ENCODE assay signal across 30 cellular contexts in the genomic region with DNA sequence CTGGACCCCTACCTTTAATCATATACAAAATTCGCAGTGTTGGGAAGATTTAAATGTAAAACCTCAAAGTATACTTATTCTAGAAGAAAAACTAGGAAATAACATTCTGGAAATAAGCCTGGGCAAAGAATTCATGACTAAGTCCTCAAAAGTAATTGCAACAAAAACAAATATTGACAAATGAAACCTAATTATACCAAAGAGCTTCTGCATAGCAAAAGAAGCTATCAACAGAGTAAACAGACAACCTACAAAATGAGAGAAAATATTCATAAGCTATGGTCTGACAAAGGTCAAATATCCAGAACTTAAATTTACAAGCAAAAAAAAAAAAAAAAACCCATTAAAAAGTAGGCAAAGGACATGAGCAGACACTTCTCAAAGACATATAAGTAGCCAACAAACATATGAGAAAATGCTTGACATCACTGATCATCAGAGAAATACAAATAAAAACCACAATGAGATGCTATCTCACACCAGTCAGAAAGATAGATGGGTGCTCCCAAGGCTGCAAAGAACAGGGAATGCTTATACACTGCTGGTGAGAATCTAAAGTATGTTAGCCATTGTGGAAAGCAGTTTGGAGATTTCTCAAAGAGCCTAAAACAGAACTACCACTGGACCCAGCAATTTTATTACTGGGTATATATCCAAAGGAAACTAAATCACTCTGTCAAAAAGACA.
DNase-seq lines count a peak whose midpoint lies in the region; ATAC-seq, FAIRE-seq and TF ChIP-seq lines count a peak whose summit lies in the region.
"Had no signal": no experiment of that assay in that cellular context is flagged by ENCODE, and none has a peak within 500 bp of the region (broad histone marks: within the 10 kb centered on the region; RNA-seq: fewer than 3 reads in every experiment).

No MANE protein-coding gene starts in this region.

- H3K4me1 ChIP-seq in K562 (replicated peaks in 1 of 2; ENCODE audit: control insufficient read depth in 2 of 2, insufficient read depth in 2 of 2, low read length in 2 of 2), result no peaks in the 10 kb centered on the region
- H3K4me1 ChIP-seq: thyroid gland, uterus had no signal

- no peaks in the 10 kb centered on the region for H3K79me2 ChIP-seq in K562 (ENCODE audit: control insufficient read depth, insufficient read depth, low read length)

- H3K27me3 ChIP-seq in K562 (ENCODE audit: control insufficient read depth in 2 of 2, insufficient read depth in 2 of 2, low read length in 2 of 2), result peaks cover 0 to 12% of the 10 kb centered on the region in 2 experiments; a peak in 2 of 5 replicates
- H3K27me3 ChIP-seq: neutrophil, thyroid gland, uterus had no signal

- intact Hi-C loops in K562 (cut with micrococcal nuclease) (no loop called here), head of caudate nucleus (cut with DNase I) (no loop called here)

- no peak overlapping the region for H3K9ac ChIP-seq in K562 (ENCODE audit: insufficient read depth in 1 of 2, low read depth in 2 of 2, low read length in 2 of 2)

- POLR2A ChIA-PET in AG04449 (lab: Yijun Ruan, JAX) (no interaction called here), K562 (lab: Yijun Ruan, JAX) (no interaction called here)

- no peaks in the 10 kb centered on the region for H3K36me3 ChIP-seq in K562 (ENCODE audit: control insufficient read depth, insufficient read depth, low read length)
- H3K36me3 ChIP-seq: neutrophil, thyroid gland, uterus had no signal

- H3K4me3 ChIP-seq in AG04449 (ENCODE audit: low read depth, low read length) (no peak overlapping the region), K562 (no peak overlapping the region)
- H3K4me3 ChIP-seq: lung, PC-9, thyroid gland, uterus had no signal

- no peak overlapping the region for H3K27ac ChIP-seq in K562 (ENCODE audit: extremely low read depth, low read depth, low read length)
- H3K27ac ChIP-seq: neutrophil, PC-9, thyroid gland, uterus had no signal

- no peaks in the 10 kb centered on the region for H3K9me3 ChIP-seq in K562 (replicated peaks; ENCODE audit: control insufficient read depth, insufficient read depth, low read depth, low read length)
- H3K9me3 ChIP-seq: neutrophil, thyroid gland, uterus had no signal

- H3K9me1 ChIP-seq in K562 (ENCODE audit: control insufficient read depth, insufficient read depth, low read length), result no peaks in the 10 kb centered on the region

- no peak for TF ChIP-seq POLR2A in K562 (conservative IDR thresholded peaks at IDR 0.05)

- 0% methylated on average over 1 of the region's 1 CpG for WGBS in K562 (ENCODE audit: insufficient coverage, low coverage, missing lambda C conversion rate)

- no peaks in the 10 kb centered on the region for H4K20me1 ChIP-seq in K562 (replicated peaks; ENCODE audit: control insufficient read depth, insufficient read depth, low read length)

- H3K4me2 ChIP-seq in K562 (ENCODE audit: insufficient read depth, low read length), result no peak overlapping the region
- H3K4me2 ChIP-seq: PC-9 had no signal

- ATAC-seq in K562, result no peak
- ATAC-seq: activated CD4-positive, alpha-beta T cell treated with anti-CD3 and anti-CD28 coated beads for 36 hours; activated CD8-positive, alpha-beta T cell treated with anti-CD3 and anti-CD28 coated beads, Interleukin-2, amount 10 ng/mL, durations not matched to agents 7 days and 5 days; activated T-helper 17 cell treated with anti-CD3 and anti-CD28 coated beads, Interleukin-2, amount 50 U/mL, for 72 hours; naive thymus-derived CD4-positive, alpha-beta T cell; right cardiac atrium had no signal

- CTCF ChIA-PET in AG04449 (lab: Yijun Ruan, JAX), result no interaction called here
- CTCF ChIA-PET in K562 (lab: Yijun Ruan, JAX; ENCODE audit: low intra/inter-chr PET ratio), result no interaction called here

- TF ChIP-seq RAD21 in K562 (CRISPR knock-in tag; conservative IDR thresholded peaks at IDR 0.05 in 1 of 2, IDR thresholded peaks at IDR 0.05 in 1 of 2), result no peak

- peak; percentile 23 for FAIRE-seq in K562 (lab: Jason Lieb, UNC)

- no TSS peak for BruUV-seq in K562 (replicated peaks; lab: Mats Ljungman, UMichigan)

- TF ChIP-seq CTCF in AG04449 (IDR thresholded peaks at IDR 0.05; ENCODE audit: insufficient read depth, low read length, missing control alignments) (no peak), K562 (IDR thresholded peaks at IDR 0.05 in 2 of 3, conservative IDR thresholded peaks at IDR 0.05 in 1 of 3; ENCODE audit: insufficient read depth in 2 of 3, low read depth in 1 of 3, low read length in 3 of 3) (no peak)

- H2AFZ ChIP-seq in K562 (ENCODE audit: low read depth, low read length), result no peak overlapping the region
- H2AFZ ChIP-seq: PC-9 had no signal

- TF ChIP-seq EP300 in K562 (IDR thresholded peaks at IDR 0.05; ENCODE audit: low read length), result no peak

- in situ Hi-C loops in K562 (cut with MboI), result no loop called here

- DNase-seq in AG04449 (ENCODE audit: low read depth, low spot score) (peak; percentile 9), GM04504 (ENCODE audit: low read depth) (peak; percentile 1), NCI-H748 (lab: John Stamatoyannopoulos, UW; ENCODE audit: unreplicated experiment) (peak; percentile 76), K562 (ENCODE audit: extremely low read depth in 1 of 4, low spot score in 3 of 4) (no peak), head of caudate nucleus (no peak), NCI-H82 treated with DMSO at 0.1 percent for 48 hours (lab: John Stamatoyannopoulos, UW; ENCODE audit: unreplicated experiment) (no peak), cortex of kidney (lab: John Stamatoyannopoulos, UW) (no peak)
- DNase-seq: activated CD4-positive, alpha-beta T cell treated with anti-CD3 and anti-CD28 coated beads for 36 hours; activated CD8-positive, alpha-beta T cell treated with anti-CD3 and anti-CD28 coated beads, Interleukin-2, amount 10 ng/mL, durations not matched to agents 7 days and 5 days; activated naive CD4-positive, alpha-beta T cell treated with anti-CD3 and anti-CD28 coated beads, Interleukin-2, amount 10 ng/mL, durations not matched to agents 7 days and 5 days; amniotic stem cell; C1 segment of cervical spinal cord; COR-L47; DMS79; GF-D8; GOT3; hippocampal formation; naive thymus-derived CD4-positive, alpha-beta T cell; NCI-H1092; NCI-H1930; posterior cingulate gyrus; right cardiac atrium; Right ventricle myocardium superior; T-helper 9 cell; thyroid gland; uterus had no signal

TF ChIP-seq in K562, 482 proteins besides CTCF, POLR2A, EP300 and RAD21:
- TF ChIP-seq, protein P1, sequence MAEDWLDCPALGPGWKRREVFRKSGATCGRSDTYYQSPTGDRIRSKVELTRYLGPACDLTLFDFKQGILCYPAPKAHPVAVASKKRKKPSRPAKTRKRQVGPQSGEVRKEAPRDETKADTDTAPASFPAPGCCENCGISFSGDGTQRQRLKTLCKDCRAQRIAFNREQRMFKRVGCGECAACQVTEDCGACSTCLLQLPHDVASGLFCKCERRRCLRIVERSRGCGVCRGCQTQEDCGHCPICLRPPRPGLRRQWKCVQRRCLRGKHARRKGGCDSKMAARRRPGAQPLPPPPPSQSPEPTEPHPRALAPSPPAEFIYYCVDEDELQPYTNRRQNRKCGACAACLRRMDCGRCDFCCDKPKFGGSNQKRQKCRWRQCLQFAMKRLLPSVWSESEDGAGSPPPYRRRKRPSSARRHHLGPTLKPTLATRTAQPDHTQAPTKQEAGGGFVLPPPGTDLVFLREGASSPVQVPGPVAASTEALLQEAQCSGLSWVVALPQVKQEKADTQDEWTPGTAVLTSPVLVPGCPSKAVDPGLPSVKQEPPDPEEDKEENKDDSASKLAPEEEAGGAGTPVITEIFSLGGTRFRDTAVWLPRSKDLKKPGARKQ (CRISPR knock-in tag; IDR thresholded peaks at IDR 0.05), result no peak
- TF ChIP-seq HDAC3 (IDR thresholded peaks at IDR 0.05; ENCODE audit: borderline replicate concordance, partially characterized antibody) (no peak), ZNF830 (CRISPR knock-in tag; IDR thresholded peaks at IDR 0.05) (no peak), ZC3H11A (IDR thresholded peaks at IDR 0.05; ENCODE audit: low read depth, low read length) (no peak), CBX8 (IDR thresholded peaks at IDR 0.05; ENCODE audit: borderline replicate concordance, extremely low read depth, low read depth, low read length, poor library complexity, severe bottlenecking) (no peak), DPF2 (IDR thresholded peaks at IDR 0.05) (no peak), ILK (tag; IDR thresholded peaks at IDR 0.05; ENCODE audit: borderline replicate concordance, low read depth) (no peak), FOXA1 (IDR thresholded peaks at IDR 0.05; ENCODE audit: borderline replicate concordance) (no peak), PPARD (CRISPR knock-in tag; IDR thresholded peaks at IDR 0.05) (no peak), ZNF184 (CRISPR knock-in tag; IDR thresholded peaks at IDR 0.05) (no peak), CHCHD3 (CRISPR knock-in tag; IDR thresholded peaks at IDR 0.05) (no peak), FOXJ2 (tag; IDR thresholded peaks at IDR 0.05) (no peak), CHD2 (IDR thresholded peaks at IDR 0.05; ENCODE audit: low read depth, low read length) (no peak), C11orf30 (IDR thresholded peaks at IDR 0.05; ENCODE audit: low read depth) (no peak)

Comparison
In these comparisons a context has a peak if more than half of its experiments do, and no peak if none do; other contexts are left out.
1. DNase-seq: peak in AG04449 (single experiment), GM04504 (single experiment) and NCI-H748 (single experiment); none in K562 (0 of 4), head of caudate nucleus (0 of 42), NCI-H82 treated with DMSO at 0.1 percent for 48 hours (single experiment) and cortex of kidney (single experiment).